Comparison of ENCODE assay signal across 8 cellular contexts in genomic region chr1:39816431-39817090, GRCh38. TPM values are rescaled to one million over a fixed set of nuclear protein-coding genes. Genes with fewer than 3 reads are reported as not detected.
DNase-seq lines count a peak whose midpoint lies in the region; ATAC-seq and TF ChIP-seq lines count a peak whose summit lies in the region.

No MANE protein-coding gene starts in this region.

- ATAC-seq in GM18909 (IDR thresholded peaks at IDR 0.05; ENCODE audit: poor library complexity, unreplicated experiment) (peak; percentile 52), HG03108 (IDR thresholded peaks at IDR 0.05; ENCODE audit: unreplicated experiment) (peak; percentile 42)

- DNase-seq in NCI-H446 treated with DMSO at 0.1 percent for 48 hours (lab: John Stamatoyannopoulos, UW) (peak; percentile 7), coronary artery (ENCODE audit: low spot score) (no peak)
- DNase-seq in activated CD4-positive, alpha-beta T cell treated with anti-CD3 and anti-CD28 coated beads for 4 hours = peak; percentile 51 to 73
- DNase-seq in stimulated activated CD8-positive, alpha-beta memory T cell treated with anti-CD3 and anti-CD28 coated beads, Interleukin-12 subunit alpha, Interleukin-12 subunit beta, amount 100 ng/mL, for 4 hours (ENCODE audit: low read depth) = peak; percentile 38

- 16% methylated on average over 11 of the region's 11 CpGs for WGBS in liver

- peaks cover 0 to 4% (median 0%) of the 10 kb centered on the region in 4 donors for H3K4me1 ChIP-seq in liver (ENCODE audit: control insufficient read depth in 4 of 4, insufficient read depth in 4 of 4, low read length in 3 of 4)

- no peak overlapping the region for H3K9ac ChIP-seq in liver (ENCODE audit: low read depth in 1 of 2, low read length in 2 of 2)

- peak overlapping the region; percentile 60 for H3K27ac ChIP-seq in C4-2B
- no peak overlapping the region for H3K27ac ChIP-seq in coronary artery
- H3K27ac ChIP-seq in liver (ENCODE audit: low read depth in 1 of 2, low read length in 2 of 2) = no peak overlapping the region

- H3K4me3 ChIP-seq in coronary artery (no peak overlapping the region), liver (ENCODE audit: low read depth in 1 of 3, low read length in 3 of 3) (no peak overlapping the region)

- TF ChIP-seq CTCF in C4-2B (conservative IDR thresholded peaks at IDR 0.05) (peak; percentile 88), coronary artery (IDR thresholded peaks at IDR 0.05) (peak; percentile 88), liver (IDR thresholded peaks at IDR 0.05; ENCODE audit: low read depth, low read length, missing input control) (peak; percentile 85)

- no peaks in the 10 kb centered on the region for H3K36me3 ChIP-seq in liver (ENCODE audit: control insufficient read depth in 4 of 4, insufficient read depth in 3 of 4, low read depth in 1 of 4, low read length in 3 of 4)

- TF ChIP-seq RAD21 in liver (IDR thresholded peaks at IDR 0.05) = peak; percentile 86 to 89

- no peaks in the 10 kb centered on the region for H3K9me3 ChIP-seq in liver (ENCODE audit: control insufficient read depth in 4 of 4, low read length in 3 of 4)

- no peaks in the 10 kb centered on the region for H3K27me3 ChIP-seq in liver (ENCODE audit: control insufficient read depth in 4 of 4, insufficient read depth in 4 of 4, low read length in 3 of 4)

TF ChIP-seq in liver, 16 proteins besides CTCF, POLR2A, EP300 and RAD21:
- TF ChIP-seq EGR1 (IDR thresholded peaks at IDR 0.05; ENCODE audit: low read depth in 2 of 2) = no peak
- no peak for TF ChIP-seq REST (IDR thresholded peaks at IDR 0.05)
- TF ChIP-seq RXRA (IDR thresholded peaks at IDR 0.05) = no peak
- no peak for TF ChIP-seq MAX (IDR thresholded peaks at IDR 0.05)
- no peak for TF ChIP-seq TAF1 (conservative IDR thresholded peaks at IDR 0.05)
- no peak for TF ChIP-seq GABPA (IDR thresholded peaks at IDR 0.05 in 1 of 2, conservative IDR thresholded peaks at IDR 0.05 in 1 of 2)
- no peak for TF ChIP-seq JUND (IDR thresholded peaks at IDR 0.05)
- no peak for TF ChIP-seq HNF4G (IDR thresholded peaks at IDR 0.05)
- no peak for TF ChIP-seq ATF3 (IDR thresholded peaks at IDR 0.05)
- TF ChIP-seq SP1 (IDR thresholded peaks at IDR 0.05) = no peak
- no peak for TF ChIP-seq HNF4A (conservative IDR thresholded peaks at IDR 0.05)
- no peak for TF ChIP-seq NR2F2 (IDR thresholded peaks at IDR 0.05)
- TF ChIP-seq YY1 (IDR thresholded peaks at IDR 0.05) = no peak
- no peak for TF ChIP-seq FOXA1 (IDR thresholded peaks at IDR 0.05)
- no peak for TF ChIP-seq ZBTB33 (IDR thresholded peaks at IDR 0.05)

RNA-seq across cellular contexts. Expression of gene BMP8B, which starts 27.9 kb away (rescaled TPM):
- total RNA-seq in liver = under 1 TPM; 0.08 to 0.19 TPM
- under 1 TPM; 0.17 to 0.19 TPM for polyA plus RNA-seq in liver

RNA-seq across cellular contexts. Expression of gene OXCT2, which starts 45.4 kb away (rescaled TPM):
- under 1 TPM; 0.14 to 0.17 TPM for total RNA-seq in liver
- under 1 TPM; 0.11 to 0.47 TPM for polyA plus RNA-seq in liver
